1 cellular context compared by ENCODE assay signal in the genomic region with DNA sequence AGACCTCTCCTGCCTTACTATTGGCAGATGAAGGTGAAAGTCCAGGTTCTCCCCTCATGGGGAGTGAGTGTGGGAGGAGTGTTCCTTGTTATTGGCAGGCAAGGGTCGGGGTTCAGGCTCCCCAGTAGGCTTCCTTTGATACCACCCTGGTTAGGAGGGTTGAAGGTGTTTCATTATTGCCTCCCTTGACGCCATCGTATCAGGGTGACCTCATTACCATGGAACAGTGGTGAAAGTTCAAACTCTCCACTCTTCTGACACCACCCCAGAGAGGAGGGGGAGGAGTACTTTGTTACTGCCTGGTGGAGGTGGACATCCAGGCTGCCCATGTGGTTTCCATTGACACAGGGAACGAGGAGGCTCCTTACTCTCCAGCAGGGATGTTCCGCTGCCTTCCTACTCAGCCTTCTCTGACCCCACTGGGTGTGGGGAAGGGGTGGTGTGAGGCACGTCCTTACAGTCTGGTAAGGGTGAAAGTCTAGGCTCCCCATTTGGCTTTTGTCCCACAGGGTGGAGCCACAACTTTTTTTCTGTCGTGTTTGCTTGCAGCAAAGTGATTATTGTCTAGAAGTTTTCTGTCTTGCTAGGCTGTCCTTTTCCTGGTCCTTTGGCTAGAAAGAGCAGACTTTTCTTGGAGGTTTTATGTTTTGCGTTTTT.
TF ChIP-seq lines count a peak whose summit lies in the region.

No MANE protein-coding gene starts in this region.

TF ChIP-seq in GM23338, 12 proteins besides CTCF, POLR2A, EP300 and RAD21:
- TF ChIP-seq ZNF462 (CRISPR knock-in tag; IDR thresholded peaks at IDR 0.05): no peak
- TF ChIP-seq, protein P1, sequence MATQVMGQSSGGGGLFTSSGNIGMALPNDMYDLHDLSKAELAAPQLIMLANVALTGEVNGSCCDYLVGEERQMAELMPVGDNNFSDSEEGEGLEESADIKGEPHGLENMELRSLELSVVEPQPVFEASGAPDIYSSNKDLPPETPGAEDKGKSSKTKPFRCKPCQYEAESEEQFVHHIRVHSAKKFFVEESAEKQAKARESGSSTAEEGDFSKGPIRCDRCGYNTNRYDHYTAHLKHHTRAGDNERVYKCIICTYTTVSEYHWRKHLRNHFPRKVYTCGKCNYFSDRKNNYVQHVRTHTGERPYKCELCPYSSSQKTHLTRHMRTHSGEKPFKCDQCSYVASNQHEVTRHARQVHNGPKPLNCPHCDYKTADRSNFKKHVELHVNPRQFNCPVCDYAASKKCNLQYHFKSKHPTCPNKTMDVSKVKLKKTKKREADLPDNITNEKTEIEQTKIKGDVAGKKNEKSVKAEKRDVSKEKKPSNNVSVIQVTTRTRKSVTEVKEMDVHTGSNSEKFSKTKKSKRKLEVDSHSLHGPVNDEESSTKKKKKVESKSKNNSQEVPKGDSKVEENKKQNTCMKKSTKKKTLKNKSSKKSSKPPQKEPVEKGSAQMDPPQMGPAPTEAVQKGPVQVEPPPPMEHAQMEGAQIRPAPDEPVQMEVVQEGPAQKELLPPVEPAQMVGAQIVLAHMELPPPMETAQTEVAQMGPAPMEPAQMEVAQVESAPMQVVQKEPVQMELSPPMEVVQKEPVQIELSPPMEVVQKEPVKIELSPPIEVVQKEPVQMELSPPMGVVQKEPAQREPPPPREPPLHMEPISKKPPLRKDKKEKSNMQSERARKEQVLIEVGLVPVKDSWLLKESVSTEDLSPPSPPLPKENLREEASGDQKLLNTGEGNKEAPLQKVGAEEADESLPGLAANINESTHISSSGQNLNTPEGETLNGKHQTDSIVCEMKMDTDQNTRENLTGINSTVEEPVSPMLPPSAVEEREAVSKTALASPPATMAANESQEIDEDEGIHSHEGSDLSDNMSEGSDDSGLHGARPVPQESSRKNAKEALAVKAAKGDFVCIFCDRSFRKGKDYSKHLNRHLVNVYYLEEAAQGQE (IDR thresholded peaks at IDR 0.05; ENCODE audit: unreplicated experiment): no peak
- TF ChIP-seq EZH2phosphoT487 (IDR thresholded peaks at IDR 0.05; ENCODE audit: unreplicated experiment): no peak
- TF ChIP-seq ZNF114 (CRISPR knock-in tag; IDR thresholded peaks at IDR 0.05): no peak
- no peak for TF ChIP-seq STAT1 (IDR thresholded peaks at IDR 0.05; ENCODE audit: unreplicated experiment)
- TF ChIP-seq CREB1 (CRISPR knock-in tag; IDR thresholded peaks at IDR 0.05; ENCODE audit: low read depth): no peak
- TF ChIP-seq ETS1 (IDR thresholded peaks at IDR 0.05): no peak
- TF ChIP-seq NANOG (IDR thresholded peaks at IDR 0.05; ENCODE audit: borderline replicate concordance): no peak
- TF ChIP-seq POLR2AphosphoS5 (IDR thresholded peaks at IDR 0.05; ENCODE audit: low read depth): no peak
- TF ChIP-seq ZNF331 (CRISPR knock-in tag; IDR thresholded peaks at IDR 0.05; ENCODE audit: low read depth): no peak
- TF ChIP-seq EZH2 (IDR thresholded peaks at IDR 0.05; ENCODE audit: low read depth, unreplicated experiment): no peak
- no peak for TF ChIP-seq JUNB (IDR thresholded peaks at IDR 0.05; ENCODE audit: unreplicated experiment)
